ENCODE assay signal across 28 cellular contexts in genomic region chr10:105044902-105045301, GRCh38.
"Had no signal": no experiment of that assay in that cellular context is flagged by ENCODE, and none has a peak within 500 bp of the region (broad histone marks: within the 10 kb centered on the region; RNA-seq: fewer than 3 reads in every experiment).

No MANE protein-coding gene starts in this region.

- H3K36me3 ChIP-seq: colonic mucosa, esophagus squamous epithelium, gastrocnemius medialis, heart right ventricle, left lung, lower lobe of right lung had no signal

- H3K4me3 ChIP-seq: colonic mucosa, esophagus squamous epithelium, gastrocnemius medialis, heart right ventricle, left lung, lower lobe of right lung had no signal

- H3K4me1 Mint-ChIP-seq: endodermal cell, memory B cell had no signal

- H3K36me3 Mint-ChIP-seq: memory B cell had no signal

- H3K9me3 Mint-ChIP-seq: dendritic cell treated with granulocyte-macrophage colony-stimulating factor and Interleukin-4, amounts not matched to agents 40 ng/mL and 50 ng/mL, for 4 days; endodermal cell had no signal

- DNase-seq: colonic mucosa; cortex of kidney; effector CD8-positive, alpha-beta T cell; effector memory CD8-positive, alpha-beta T cell; endodermal cell; erythroblast; esophagus squamous epithelium; foreskin fibroblast; foreskin melanocyte; gastrocnemius medialis; glutamatergic neuron; head of caudate nucleus; heart right ventricle; hippocampal formation; left cardiac atrium; left lung; left ventricle myocardium superior; lower lobe of right lung; mesendoderm; midbrain; naive thymus-derived CD4-positive, alpha-beta T cell had no signal

- H3K27ac ChIP-seq: colonic mucosa, epithelial cell of prostate, esophagus squamous epithelium, gastrocnemius medialis, heart right ventricle, left lung, lower lobe of right lung had no signal

- H3K4me1 ChIP-seq: colonic mucosa, esophagus squamous epithelium, gastrocnemius medialis, heart right ventricle, left lung, lower lobe of right lung had no signal

- FAIRE-seq: endometrium, islet of Langerhans, keratinocyte had no signal

- H3K9me3 ChIP-seq: colonic mucosa, esophagus squamous epithelium, gastrocnemius medialis, left lung, lower lobe of right lung had no signal

- ATAC-seq: effector memory CD8-positive, alpha-beta T cell; esophagus mucosa; gastrocnemius medialis; heart right ventricle; left cardiac atrium; left lung; left ventricle myocardium superior; lower lobe of right lung; naive thymus-derived CD4-positive, alpha-beta T cell had no signal

- H3K4me3 Mint-ChIP-seq: dendritic cell treated with granulocyte-macrophage colony-stimulating factor and Interleukin-4, amounts not matched to agents 40 ng/mL and 50 ng/mL, for 4 days; effector memory CD8-positive, alpha-beta T cell; endodermal cell; memory B cell; naive thymus-derived CD4-positive, alpha-beta T cell had no signal

- H3K27me3 Mint-ChIP-seq: dendritic cell treated with granulocyte-macrophage colony-stimulating factor and Interleukin-4, amounts not matched to agents 40 ng/mL and 50 ng/mL, for 4 days; memory B cell; naive thymus-derived CD4-positive, alpha-beta T cell had no signal

- H3K27ac Mint-ChIP-seq: dendritic cell treated with granulocyte-macrophage colony-stimulating factor and Interleukin-4, amounts not matched to agents 40 ng/mL and 50 ng/mL, for 4 days; effector memory CD8-positive, alpha-beta T cell; endodermal cell; memory B cell; naive thymus-derived CD4-positive, alpha-beta T cell had no signal

- H3K27me3 ChIP-seq: colonic mucosa, esophagus squamous epithelium, gastrocnemius medialis, heart right ventricle, left lung had no signal
